In genomic region chr19:53333071-53333465, GRCh38 we compare ENCODE assay signal across 8 cellular contexts. TPM values are rescaled to one million over a fixed set of nuclear protein-coding genes. Genes with fewer than 3 reads are reported as not detected.
DNase-seq lines count a peak whose midpoint lies in the region; ATAC-seq and TF ChIP-seq lines count a peak whose summit lies in the region.

No MANE protein-coding gene starts in this region.

- H3K9ac ChIP-seq in Karpas-422 (ENCODE audit: low read length): peak overlapping the region; percentile 87

- no peaks in the 10 kb centered on the region for H3K27me3 ChIP-seq in Karpas-422 (ENCODE audit: low read length)
- H3K27me3 ChIP-seq in neutrophil: no peaks in the 10 kb centered on the region

- TF ChIP-seq CTCF in fibroblast of villous mesenchyme (IDR thresholded peaks at IDR 0.05; ENCODE audit: insufficient read depth, low read depth, low read length) (no peak), neutrophil (IDR thresholded peaks at IDR 0.05) (no peak)

- H3K4me3 ChIP-seq in Karpas-422 (ENCODE audit: low read length) (peak overlapping the region; percentile 72), fibroblast of villous mesenchyme (ENCODE audit: low read depth, low read length) (peak overlapping the region; percentile 95), neutrophil (ENCODE audit: low read depth in 1 of 2, low read length in 1 of 2) (peak overlapping the region; percentile 77 to 95)

- H3K4me1 Mint-ChIP-seq in activated T-cell treated with anti-CD3 and anti-CD28 coated beads, Interleukin-2, amount 50 U/mL, for 24 hours (ENCODE audit: low read depth): peaks cover 28% of the 10 kb centered on the region

- H3K36me3 Mint-ChIP-seq in activated T-cell treated with anti-CD3 and anti-CD28 coated beads, Interleukin-2, amount 50 U/mL, for 24 hours (ENCODE audit: low read depth): peaks cover 59% of the 10 kb centered on the region

- peak overlapping the region; percentile 94 for H3K27ac Mint-ChIP-seq in activated T-cell treated with anti-CD3 and anti-CD28 coated beads, Interleukin-2, amount 50 U/mL, for 24 hours

- peak overlapping the region; percentile 96 for H3K4me3 Mint-ChIP-seq in activated T-cell treated with anti-CD3 and anti-CD28 coated beads, Interleukin-2, amount 50 U/mL, for 24 hours

- DNase-seq in Karpas-422 (no peak), fibroblast of villous mesenchyme (ENCODE audit: low read depth) (no peak), NCI-H2171 treated with DMSO at 0.1 percent for 48 hours (lab: John Stamatoyannopoulos, UW) (no peak)
- DNase-seq in activated T-cell treated with anti-CD3 and anti-CD28 coated beads, Interleukin-2, amount 50 U/mL, for 24 hours: no peak

- peaks cover 10% of the 10 kb centered on the region for H3K4me1 ChIP-seq in Karpas-422 (ENCODE audit: low read length)
- peaks cover 7 to 12% of the 10 kb centered on the region in 2 experiments for H3K4me1 ChIP-seq in neutrophil (ENCODE audit: control insufficient read depth in 1 of 2, insufficient read depth in 1 of 2, low read depth in 1 of 2, low read length in 1 of 2)

- H3K79me2 ChIP-seq in Karpas-422 (ENCODE audit: low read length): peaks cover 45% of the 10 kb centered on the region

- H3K9me3 ChIP-seq in Karpas-422 (ENCODE audit: low read length): peaks cover 22% of the 10 kb centered on the region; the same call in 1 of the 2 replicates
- peaks cover 7% of the 10 kb centered on the region for H3K9me3 ChIP-seq in neutrophil

- no peaks in the 10 kb centered on the region for H3K9me2 ChIP-seq in Karpas-422 (replicated peaks; ENCODE audit: insufficient read depth, low read length)

- peak; percentile 12 for ATAC-seq in GM19372 (IDR thresholded peaks at IDR 0.05; ENCODE audit: low read depth, unreplicated experiment)
- no peak for ATAC-seq in HG03378 (IDR thresholded peaks at IDR 0.05; ENCODE audit: unreplicated experiment)
- no peak for ATAC-seq in HG02973 (IDR thresholded peaks at IDR 0.05; ENCODE audit: unreplicated experiment)

- peaks cover 13% of the 10 kb centered on the region for H3K27me3 Mint-ChIP-seq in activated T-cell treated with anti-CD3 and anti-CD28 coated beads, Interleukin-2, amount 50 U/mL, for 24 hours

- H3K9me3 Mint-ChIP-seq in activated T-cell treated with anti-CD3 and anti-CD28 coated beads, Interleukin-2, amount 50 U/mL, for 24 hours: peaks cover 33% of the 10 kb centered on the region

- peaks cover 26% of the 10 kb centered on the region for H3K36me3 ChIP-seq in Karpas-422 (ENCODE audit: insufficient read depth, low read length)
- H3K36me3 ChIP-seq in neutrophil: peaks cover 6% of the 10 kb centered on the region

- H3K4me2 ChIP-seq in Karpas-422 (ENCODE audit: low read depth, low read length, poor library complexity, severe bottlenecking): peak overlapping the region; percentile 72

- H3K27ac ChIP-seq in Karpas-422 (ENCODE audit: low read length): no peak overlapping the region
- H3K27ac ChIP-seq in neutrophil: no peak overlapping the region

- peak overlapping the region; percentile 97 for H2AFZ ChIP-seq in Karpas-422 (ENCODE audit: low read length)

- H4K20me1 ChIP-seq in Karpas-422 (ENCODE audit: insufficient read depth, low read depth, low read length): no peaks in the 10 kb centered on the region

RNA-seq across cellular contexts. Expression of gene ZNF845, which starts 0.5 kb away (rescaled TPM):
- total RNA-seq in Karpas-422 (2014; rRNA removed; shearing (Covaris generic); ENCODE audit: low replicate concordance): 8.9 and 18.7 TPM in 2 replicates
- total RNA-seq in fibroblast of villous mesenchyme: 5.5 and 9.5 TPM in 2 replicates

RNA-seq across cellular contexts. Expression of gene ZNF525, which starts 32.4 kb away (rescaled TPM):
- 24.8 and 47.1 TPM in 2 replicates for total RNA-seq in Karpas-422 (2014; rRNA removed; shearing (Covaris generic); ENCODE audit: low replicate concordance)
- total RNA-seq in fibroblast of villous mesenchyme: 1.7 and 2.6 TPM in 2 replicates
